27 cellular contexts compared by ENCODE assay signal in genomic region chr2:241020629-241021190, GRCh38. TPM values are rescaled to one million over a fixed set of nuclear protein-coding genes. Genes with fewer than 3 reads are reported as not detected.
DNase-seq lines count a peak whose midpoint lies in the region; ATAC-seq and TF ChIP-seq lines count a peak whose summit lies in the region.
"Had no signal": no experiment of that assay in that cellular context is flagged by ENCODE, and none has a peak within 500 bp of the region (broad histone marks: within the 10 kb centered on the region; RNA-seq: fewer than 3 reads in every experiment).

No MANE protein-coding gene starts in this region.

- peaks cover 0 to 34% (median 17%) of the 10 kb centered on the region in 11 donors for H3K9me3 ChIP-seq in heart right ventricle
- H3K9me3 ChIP-seq: BE2C, HAP-1 had no signal

- TF ChIP-seq CTCF in heart right ventricle (IDR thresholded peaks at IDR 0.05) (no peak), osteocyte (IDR thresholded peaks at IDR 0.05) (no peak)

- no peaks in the 10 kb centered on the region for H3K4me1 ChIP-seq in heart right ventricle
- H3K4me1 ChIP-seq: BE2C, HAP-1 had no signal

- DNase-seq in activated CD4-positive, alpha-beta T cell treated with anti-CD3 and anti-CD28 coated beads, Interleukin-2, amount 10 ng/mL, durations not matched to agents 24 days and 14 days, result peak; percentile 51
- no peak for DNase-seq in activated CD4-positive, alpha-beta T cell treated with anti-CD3 and anti-CD28 coated beads, Interleukin-2, amount 50 U/mL, for 4 hours
- DNase-seq in cardiac septum (ENCODE audit: low spot score) (peak; percentile 33), heart right ventricle (no peak), osteocyte (ENCODE audit: extremely low spot score, unreplicated experiment) (peak; percentile 73), activated gamma-delta T cell (lab: John Stamatoyannopoulos, UW) (no peak), NCI-H2171 treated with DMSO at 0.1 percent for 48 hours (lab: John Stamatoyannopoulos, UW) (no peak)
- no peak for DNase-seq in stimulated activated CD4-positive, alpha-beta T cell treated with anti-CD3 and anti-CD28 coated beads, Interleukin-15, amount 100 ng/mL, for 24 hours
- DNase-seq: 8988T; ACHN; BE2C; CD8-positive, alpha-beta memory T cell; DMS 273 treated with DMSO at 0.1 percent for 48 hours; DMS79; GF-D8; GOT3; HFFc6; KBM-7; MV-4-11; NCI-H1105; NCI-H1436 treated with DMSO at 0.1 percent for 48 hours; NCI-H187 treated with DMSO at 0.1 percent for 48 hours; NCI-H524; NCI-H748 treated with DMSO at 0.1 percent for 48 hours; PC-3 had no signal

- WGBS in heart right ventricle, 2 donors, result 86% methylated on average over 8 of the region's 8 CpGs

- no peak overlapping the region for H3K4me3 ChIP-seq in heart right ventricle
- H3K4me3 ChIP-seq: HAP-1 had no signal

- no peaks in the 10 kb centered on the region for H3K4me1 Mint-ChIP-seq in activated CD4-positive, alpha-beta T cell treated with anti-CD3 and anti-CD28 coated beads, Interleukin-2, amount 10 ng/mL, durations not matched to agents 24 days and 14 days
- no peaks in the 10 kb centered on the region for H3K4me1 Mint-ChIP-seq in osteocyte (ENCODE audit: unreplicated experiment)
- H3K4me1 Mint-ChIP-seq: CD14-positive monocyte; CD8-positive, alpha-beta memory T cell had no signal

- intact Hi-C loops in activated CD4-positive, alpha-beta T cell treated with anti-CD3 and anti-CD28 coated beads, Interleukin-2, amount 10 ng/mL, durations not matched to agents 24 days and 14 days (cut with micrococcal nuclease), result no loop called here
- intact Hi-C loops in cardiac septum (cut with DNase I), result no loop called here
- intact Hi-C loops in heart right ventricle (cut with DNase I), result no loop called here

- no peak overlapping the region for H3K27ac Mint-ChIP-seq in activated CD4-positive, alpha-beta T cell treated with anti-CD3 and anti-CD28 coated beads, Interleukin-2, amount 10 ng/mL, durations not matched to agents 24 days and 14 days
- H3K27ac Mint-ChIP-seq in osteocyte (ENCODE audit: unreplicated experiment), result no peak overlapping the region
- H3K27ac Mint-ChIP-seq: CD8-positive, alpha-beta memory T cell; HFFc6 had no signal

- ATAC-seq in heart right ventricle, result no peak
- ATAC-seq: PC-3 had no signal

- H3K9me3 Mint-ChIP-seq in activated CD4-positive, alpha-beta T cell treated with anti-CD3 and anti-CD28 coated beads, Interleukin-2, amount 10 ng/mL, durations not matched to agents 24 days and 14 days, result peaks cover 4% of the 10 kb centered on the region
- H3K9me3 Mint-ChIP-seq in osteocyte (ENCODE audit: unreplicated experiment), result peaks cover 18% of the 10 kb centered on the region

- peaks cover 5% of the 10 kb centered on the region for H3K27me3 Mint-ChIP-seq in activated CD4-positive, alpha-beta T cell treated with anti-CD3 and anti-CD28 coated beads, Interleukin-2, amount 10 ng/mL, durations not matched to agents 24 days and 14 days
- H3K27me3 Mint-ChIP-seq in osteocyte (ENCODE audit: unreplicated experiment), result peaks cover 18% of the 10 kb centered on the region

- H3K27ac ChIP-seq in heart right ventricle, result no peak overlapping the region

- no peak overlapping the region for H3K4me3 Mint-ChIP-seq in activated CD4-positive, alpha-beta T cell treated with anti-CD3 and anti-CD28 coated beads, Interleukin-2, amount 10 ng/mL, durations not matched to agents 24 days and 14 days
- no peak overlapping the region for H3K4me3 Mint-ChIP-seq in osteocyte (ENCODE audit: unreplicated experiment)
- H3K4me3 Mint-ChIP-seq: CD14-positive monocyte; CD8-positive, alpha-beta memory T cell; HFFc6 had no signal

- no peaks in the 10 kb centered on the region for H3K36me3 ChIP-seq in heart right ventricle
- H3K36me3 ChIP-seq: BE2C, HAP-1 had no signal

- H3K36me3 Mint-ChIP-seq in activated CD4-positive, alpha-beta T cell treated with anti-CD3 and anti-CD28 coated beads, Interleukin-2, amount 10 ng/mL, durations not matched to agents 24 days and 14 days (ENCODE audit: low read depth), result no peaks in the 10 kb centered on the region
- H3K36me3 Mint-ChIP-seq in osteocyte (ENCODE audit: unreplicated experiment), result peaks cover 3% of the 10 kb centered on the region

- no peaks in the 10 kb centered on the region for H3K27me3 ChIP-seq in heart right ventricle
- H3K27me3 ChIP-seq: BE2C had no signal

RNA-seq across cellular contexts. Expression of gene SNED1, which starts 22.3 kb away (rescaled TPM):
- 1.3 and 1.9 TPM in 2 replicates for total RNA-seq in activated CD4-positive, alpha-beta T cell treated with anti-CD3 and anti-CD28 coated beads, Interleukin-2, amount 10 ng/mL, durations not matched to agents 24 days and 14 days
- total RNA-seq in cardiac septum (9.7 TPM), heart right ventricle (10 to 100 TPM in 1 of 10 donors, 1 to 10 TPM in 9; 3.9 to 12.7 (median 6.3) TPM), osteocyte (17.6 and 19.4 TPM in 2 replicates)
- polyA plus RNA-seq in heart right ventricle, result 1 to 10 TPM; 4.2 to 6.9 TPM

Comparison
In these comparisons a context has a peak if more than half of its experiments do, and no peak if none do; other contexts are left out.
1. DNase-seq: peak in activated CD4-positive, alpha-beta T cell treated with anti-CD3 and anti-CD28 coated beads, Interleukin-2, amount 10 ng/mL, durations not matched to agents 24 days and 14 days (single experiment), cardiac septum (single experiment) and osteocyte (single experiment); none in activated CD4-positive, alpha-beta T cell treated with anti-CD3 and anti-CD28 coated beads, Interleukin-2, amount 50 U/mL, for 4 hours (0 of 2), heart right ventricle (0 of 2), activated gamma-delta T cell (single experiment), stimulated activated CD4-positive, alpha-beta T cell treated with anti-CD3 and anti-CD28 coated beads, Interleukin-15, amount 100 ng/mL, for 24 hours (single experiment) and NCI-H2171 treated with DMSO at 0.1 percent for 48 hours (single experiment).